14 cellular contexts compared by ENCODE assay signal in genomic region chr2:128644745-128645256, GRCh38.
DNase-seq lines count a peak whose midpoint lies in the region; ATAC-seq, FAIRE-seq and TF ChIP-seq lines count a peak whose summit lies in the region.
"Had no signal": no experiment of that assay in that cellular context is flagged by ENCODE, and none has a peak within 500 bp of the region (broad histone marks: within the 10 kb centered on the region; RNA-seq: fewer than 3 reads in every experiment).

No MANE protein-coding gene starts in this region.

- no peaks in the 10 kb centered on the region for H3K4me1 ChIP-seq in lung (ENCODE audit: control insufficient read depth in 2 of 2, insufficient read depth in 2 of 2, low read length in 2 of 2)

- ATAC-seq in lung (ENCODE audit: insufficient read depth, low FRiP score) = no peak
- ATAC-seq in GM18519 (IDR thresholded peaks at IDR 0.05; ENCODE audit: low FRiP score, unreplicated experiment) = no peak
- ATAC-seq in GM18868 (IDR thresholded peaks at IDR 0.05; ENCODE audit: unreplicated experiment) = no peak
- ATAC-seq: stimulated activated naive CD8-positive, alpha-beta T cell treated with anti-CD3 and anti-CD28 coated beads, Interleukin-15, amount 100 ng/mL, for 72 hours had no signal

- H3K27me3 ChIP-seq in bronchial epithelial cell (ENCODE audit: control insufficient read depth, insufficient read depth, low read length) (no peaks in the 10 kb centered on the region), lung (ENCODE audit: control insufficient read depth, insufficient read depth) (no peaks in the 10 kb centered on the region)

- DNase-seq in AG09319 (ENCODE audit: extremely low read depth, low read depth) (no peak), HFF-Myc (ENCODE audit: extremely low read depth, low read depth) (no peak), bronchial epithelial cell (ENCODE audit: low read depth) (peak; percentile 1), lung (ENCODE audit: low spot score) (peak; percentile 13), NCI-H1436 treated with DMSO at 0.1 percent for 48 hours (lab: John Stamatoyannopoulos, UW) (no peak), NCI-H774 (lab: John Stamatoyannopoulos, UW) (no peak)
- DNase-seq: AML-193; cortex of kidney; EL; kidney glomerular epithelial cell; naive B cell; stimulated activated naive CD8-positive, alpha-beta T cell treated with anti-CD3 and anti-CD28 coated beads, Interleukin-15, amount 100 ng/mL, for 72 hours had no signal

- no peaks in the 10 kb centered on the region for H3K9me3 ChIP-seq in lung (ENCODE audit: control insufficient read depth in 2 of 2, insufficient read depth in 1 of 2, low read length in 1 of 2)

- peak; percentile 2; the same call in 1 of the 2 replicates for TF ChIP-seq CTCF in AG09319 (IDR thresholded peaks at IDR 0.05; ENCODE audit: low read depth, low read length)
- TF ChIP-seq CTCF in HFF-Myc (IDR thresholded peaks at IDR 0.05; ENCODE audit: low read depth, low read length, missing control alignments) = peak; percentile 23
- no peak for TF ChIP-seq CTCF in bronchial epithelial cell (IDR thresholded peaks at IDR 0.05; ENCODE audit: insufficient read depth, low read length, severe bottlenecking)
- no peak for TF ChIP-seq CTCF in lung (IDR thresholded peaks at IDR 0.05; ENCODE audit: control extremely low read depth, extremely low read depth)

- no peak overlapping the region for H3K27ac ChIP-seq in lung (ENCODE audit: low read depth in 1 of 2, low read length in 1 of 2)

- no peaks in the 10 kb centered on the region for H3K36me3 ChIP-seq in bronchial epithelial cell (ENCODE audit: control insufficient read depth, insufficient read depth, low read length)
- no peaks in the 10 kb centered on the region for H3K36me3 ChIP-seq in lung (ENCODE audit: control insufficient read depth in 2 of 2, insufficient read depth in 2 of 2, low read length in 2 of 2)

- FAIRE-seq in bronchial epithelial cell (lab: Jason Lieb, UNC) = no peak

- H3K4me3 ChIP-seq in HFF-Myc (replicated peaks; ENCODE audit: low read depth, low read length) = no peak overlapping the region
- H3K4me3 ChIP-seq in bronchial epithelial cell (ENCODE audit: low read depth, low read length) = no peak overlapping the region
- H3K4me3 ChIP-seq in lung = no peak overlapping the region

- WGBS in lung, 2 donors = 55 to 69% methylated on average over 2 of the region's 2 CpGs

Comparison
In these comparisons a context has a peak if more than half of its experiments do, and no peak if none do; other contexts are left out.
1. DNase-seq: peak in bronchial epithelial cell (single experiment) and lung (single experiment); none in AG09319 (single experiment), HFF-Myc (single experiment), NCI-H1436 treated with DMSO at 0.1 percent for 48 hours (single experiment) and NCI-H774 (single experiment).
2. CTCF ChIP-seq: peak in AG09319 (single experiment) and HFF-Myc (single experiment); none in bronchial epithelial cell (single experiment) and lung (single experiment).